Comparison of ENCODE assay signal across 8 cellular contexts in genomic region chr11:65661599-65662246, GRCh38. TPM values are rescaled to one million over a fixed set of nuclear protein-coding genes. Genes with fewer than 3 reads are reported as not detected.
DNase-seq lines count a peak whose midpoint lies in the region; ATAC-seq and TF ChIP-seq lines count a peak whose summit lies in the region.

No MANE protein-coding gene starts in this region.

- H3K9me3 ChIP-seq in HEK293 (ENCODE audit: control insufficient read depth, insufficient read depth, low read depth, low read length) (no peaks in the 10 kb centered on the region), spleen (no peaks in the 10 kb centered on the region)

- H3K36me3 Mint-ChIP-seq in activated T-cell treated with anti-CD3 and anti-CD28 coated beads, Interleukin-2, amount 50 U/mL, for 4 hours (ENCODE audit: insufficient read depth): peaks cover 33% of the 10 kb centered on the region

- H3K4me3 ChIP-seq in HEK293 (ENCODE audit: low read depth, low read length) (peak overlapping the region; percentile 82), iPS-11a (ENCODE audit: low read depth, low read length) (peak overlapping the region; percentile 85), spleen (peak overlapping the region; percentile 62 to 97 (median 86))

- TF ChIP-seq CTCF in HEK293 (tag by site-specific recombination; IDR thresholded peaks at IDR 0.05) (no peak), spleen (IDR thresholded peaks at IDR 0.05 in 8 of 11, conservative IDR thresholded peaks at IDR 0.05 in 3 of 11) (no peak)

- intact Hi-C loops in spleen (cut with DNase I; ENCODE audit: low total_unique reads): no loop called here

- peaks cover 46% of the 10 kb centered on the region for H3K4me1 Mint-ChIP-seq in activated T-cell treated with anti-CD3 and anti-CD28 coated beads, Interleukin-2, amount 50 U/mL, for 4 hours (ENCODE audit: low read depth)

- WGBS in spleen, 5 donors: 51 to 78% (median 69%) methylated on average over 6 to 25 of the region's 25 CpGs

- no peaks in the 10 kb centered on the region for H3K27me3 ChIP-seq in spleen (replicated peaks in 1 of 7)

- CTCF ChIA-PET in HEK293 (lab: Yijun Ruan, JAX): interaction anchor here (0.7 to 1.1 kb wide), 4 partner anchors 130 to 383 kb away, joined by 3 read pairs; no protein-coding TSS in a partner anchor
- CTCF ChIA-PET in HEK293T (lab: Yijun Ruan, JAX): no interaction called here

- POLR2A ChIA-PET in HEK293 (lab: Yijun Ruan, JAX) (interaction anchor here (0.6 to 3.0 kb wide), 9 partner anchors 9 to 229 kb away, joined by 4 to 34 read pairs (median 5); partner anchors contain the start of genes CCDC85B, FIBP, MAP3K11 and PCNX3), HEK293T (lab: Yijun Ruan, JAX) (interaction anchor here (1.1 to 2.2 kb wide), 4 partner anchors 9 to 58 kb away, joined by 5 to 37 read pairs (median 12); partner anchors contain the start of genes KAT5 and RNASEH2C)

- no peak for DNase-seq in activated T-cell treated with anti-CD3 and anti-CD28 coated beads, Interleukin-2, amount 50 U/mL, for 4 hours
- DNase-seq in spleen (peak; percentile 84), DMS153 (lab: John Stamatoyannopoulos, UW) (no peak), HEK293T (ENCODE audit: extremely low spot score) (no peak), NCI-H146 (lab: John Stamatoyannopoulos, UW) (no peak)

- H3K27ac ChIP-seq in HEK293 (ENCODE audit: extremely low read depth, low read depth, low read length): peak overlapping the region; percentile 4; the same call in 1 of the 2 replicates
- peak overlapping the region; percentile 93 to 99 (median 98) for H3K27ac ChIP-seq in spleen

- H3K27me3 Mint-ChIP-seq in activated T-cell treated with anti-CD3 and anti-CD28 coated beads, Interleukin-2, amount 50 U/mL, for 4 hours (ENCODE audit: low read depth): no peaks in the 10 kb centered on the region

- ATAC-seq in activated T-cell treated with anti-CD3 and anti-CD28 coated beads, Interleukin-2, amount 50 U/mL, for 4 hours: no peak
- no peak for ATAC-seq in HG02571 (IDR thresholded peaks at IDR 0.05; ENCODE audit: unreplicated experiment)

- no peak for TF ChIP-seq POLR2A in spleen (IDR thresholded peaks at IDR 0.05)

- H3K4me1 ChIP-seq in HEK293 (ENCODE audit: control insufficient read depth, insufficient read depth, low read length) (no peaks in the 10 kb centered on the region), spleen (peaks cover 17 to 70% (median 46%) of the 10 kb centered on the region in 6 donors)

- H3K4me3 Mint-ChIP-seq in activated T-cell treated with anti-CD3 and anti-CD28 coated beads, Interleukin-2, amount 50 U/mL, for 4 hours: peak overlapping the region; percentile 87

- H3K36me3 ChIP-seq in HEK293 (ENCODE audit: control insufficient read depth in 2 of 2, insufficient read depth in 1 of 2, low read length in 2 of 2): peaks cover 7 to 47% of the 10 kb centered on the region in 2 experiments; a peak in 2 of 3 replicates
- H3K36me3 ChIP-seq in spleen: peaks cover 9 to 56% (median 50%) of the 10 kb centered on the region in 6 donors

- H3K9me3 Mint-ChIP-seq in activated T-cell treated with anti-CD3 and anti-CD28 coated beads, Interleukin-2, amount 50 U/mL, for 4 hours: no peaks in the 10 kb centered on the region

TF ChIP-seq in HEK293, 187 proteins besides CTCF, POLR2A, EP300 and RAD21:
- TF ChIP-seq ZNF571 (tag by site-specific recombination; IDR thresholded peaks at IDR 0.05): no peak
- TF ChIP-seq ZNF362 (tag by site-specific recombination; IDR thresholded peaks at IDR 0.05): no peak
- peak; percentile 14; the same call in 1 of the 2 replicates for TF ChIP-seq GLIS2 (tag by site-specific recombination; IDR thresholded peaks at IDR 0.05)
- TF ChIP-seq GLI4 (tag by site-specific recombination; IDR thresholded peaks at IDR 0.05): no peak
- TF ChIP-seq ZNF148 (tag by site-specific recombination; IDR thresholded peaks at IDR 0.05; ENCODE audit: borderline replicate concordance): no peak

TF ChIP-seq in HEK293T, 16 proteins besides CTCF, POLR2A, EP300 and RAD21:
- no peak for TF ChIP-seq PKNOX1 (IDR thresholded peaks at IDR 0.05)

RNA-seq across cellular contexts. Expression of gene RELA, which starts 1.0 kb away (rescaled TPM):
- total RNA-seq in activated T-cell treated with anti-CD3 and anti-CD28 coated beads, Interleukin-2, amount 50 U/mL, for 4 hours: 100 to 1,000 TPM; 108 to 118 (median 111) TPM
- total RNA-seq in spleen: 100 to 1,000 TPM in 1 of 7 donors, 10 to 100 TPM in 6; 68.2 to 115 (median 85.3) TPM
- 10 to 100 TPM; 25.8 to 43.0 (median 25.9) TPM for polyA plus RNA-seq in spleen

RNA-seq across cellular contexts. Expression of gene SIPA1, which starts 23.8 kb away (rescaled TPM):
- 100 to 1,000 TPM in 1 of 3 donors, 10 to 100 TPM in 2; 80.0 to 101 (median 95.4) TPM for total RNA-seq in activated T-cell treated with anti-CD3 and anti-CD28 coated beads, Interleukin-2, amount 50 U/mL, for 4 hours
- total RNA-seq in spleen: 100 to 1,000 TPM; 167 to 308 (median 255) TPM
- polyA plus RNA-seq in spleen: 100 to 1,000 TPM; 269 to 423 (median 327) TPM

RNA-seq across cellular contexts. Expression of gene PCNX3, which starts 46.1 kb away (rescaled TPM):
- 10 to 100 TPM; 55.8 to 59.7 (median 59.5) TPM for total RNA-seq in activated T-cell treated with anti-CD3 and anti-CD28 coated beads, Interleukin-2, amount 50 U/mL, for 4 hours
- 10 to 100 TPM; 38.6 to 51.3 (median 47.4) TPM for total RNA-seq in spleen
- polyA plus RNA-seq in spleen: 10 to 100 TPM in 2 of 3 donors, 1 to 10 TPM in 1; 9.2 to 24.9 (median 17.7) TPM

RNA-seq across cellular contexts. Expression of gene MAP3K11, which starts 47.7 kb away (rescaled TPM):
- total RNA-seq in activated T-cell treated with anti-CD3 and anti-CD28 coated beads, Interleukin-2, amount 50 U/mL, for 4 hours: 10 to 100 TPM; 71.8 to 87.1 (median 74.3) TPM
- 100 to 1,000 TPM in 3 of 7 donors, 10 to 100 TPM in 4; 93.5 to 158 (median 99.9) TPM for total RNA-seq in spleen
- polyA plus RNA-seq in spleen: 100 to 1,000 TPM in 1 of 3 donors, 10 to 100 TPM in 2; 29.4 to 109 (median 97.7) TPM

RNA-seq across cellular contexts. Expression of gene KAT5, which starts 50.3 kb away (rescaled TPM):
- 10 to 100 TPM; 81.7 to 96.5 (median 85.1) TPM for total RNA-seq in activated T-cell treated with anti-CD3 and anti-CD28 coated beads, Interleukin-2, amount 50 U/mL, for 4 hours
- 10 to 100 TPM; 55.0 to 85.8 (median 63.6) TPM for total RNA-seq in spleen
- polyA plus RNA-seq in spleen: 100 to 1,000 TPM in 1 of 3 donors, 10 to 100 TPM in 2; 55.3 to 103 (median 72.4) TPM
